Comparison of ENCODE assay signal across 9 cellular contexts in genomic region chr4:8607603-8608481, GRCh38. TPM values are rescaled to one million over a fixed set of nuclear protein-coding genes. Genes with fewer than 3 reads are reported as not detected.
A peak's percentile ranks its signal among the peaks of the same experiment; 100 is the strongest.
DNase-seq lines count a peak whose midpoint lies in the region; ATAC-seq and TF ChIP-seq lines count a peak whose summit lies in the region.
"Had no signal": no experiment of that assay in that cellular context is flagged by ENCODE, and none has a peak within 500 bp of the region (broad histone marks: within the 10 kb centered on the region; RNA-seq: fewer than 3 reads in every experiment).

No MANE protein-coding gene starts in this region.

- peak; percentile 66 for ATAC-seq in GM18511 (IDR thresholded peaks at IDR 0.05; ENCODE audit: unreplicated experiment)
- ATAC-seq in natural killer cell treated with Interleukin-12 subunit alpha and Interleukin-12 subunit beta and Interleukin-15 and Interleukin-18, amount 100 ng/mL, for 72 hours: no peak
- ATAC-seq in HG02642 (IDR thresholded peaks at IDR 0.05; ENCODE audit: poor library complexity, unreplicated experiment): no peak
- no peak for ATAC-seq in GM21786 (IDR thresholded peaks at IDR 0.05; ENCODE audit: unreplicated experiment)
- ATAC-seq in HG03139 (IDR thresholded peaks at IDR 0.05; ENCODE audit: unreplicated experiment): no peak

- no peak overlapping the region for H3K27ac ChIP-seq in VCaP

- no peak overlapping the region for H3K4me3 Mint-ChIP-seq in natural killer cell treated with Interleukin-12 subunit alpha and Interleukin-12 subunit beta and Interleukin-15 and Interleukin-18, amount 100 ng/mL, for 72 hours

- peaks cover 4 to 16% of the 10 kb centered on the region in 2 donors for H3K27me3 Mint-ChIP-seq in natural killer cell treated with Interleukin-12 subunit alpha and Interleukin-12 subunit beta and Interleukin-15 and Interleukin-18, amount 100 ng/mL, for 72 hours

- no peak for DNase-seq in AG09309 (ENCODE audit: low read depth)
- no peak for DNase-seq in choroid plexus epithelial cell (ENCODE audit: low read depth)
- peak; percentile 54 for DNase-seq in natural killer cell treated with Interleukin-12 subunit alpha and Interleukin-12 subunit beta and Interleukin-15 and Interleukin-18, amount 100 ng/mL, for 72 hours (ENCODE audit: low spot score)

- no peaks in the 10 kb centered on the region for H3K9me3 Mint-ChIP-seq in natural killer cell treated with Interleukin-12 subunit alpha and Interleukin-12 subunit beta and Interleukin-15 and Interleukin-18, amount 100 ng/mL, for 72 hours

- H3K27ac Mint-ChIP-seq in natural killer cell treated with Interleukin-12 subunit alpha and Interleukin-12 subunit beta and Interleukin-15 and Interleukin-18, amount 100 ng/mL, for 72 hours: no peak overlapping the region

- H3K4me3 ChIP-seq in AG09309 (ENCODE audit: control insufficient read depth, low read depth, low read length) (no peak overlapping the region), choroid plexus epithelial cell (ENCODE audit: low read depth, low read length) (no peak overlapping the region)

- TF ChIP-seq CTCF in AG09309 (IDR thresholded peaks at IDR 0.05; ENCODE audit: control insufficient read depth, insufficient read depth, low read depth, low read length, missing control alignments) (peak; percentile 88), VCaP (conservative IDR thresholded peaks at IDR 0.05) (peak; percentile 96), choroid plexus epithelial cell (conservative IDR thresholded peaks at IDR 0.05; ENCODE audit: low read depth, low read length) (peak; percentile 83)

- H3K4me1 Mint-ChIP-seq in natural killer cell treated with Interleukin-12 subunit alpha and Interleukin-12 subunit beta and Interleukin-15 and Interleukin-18, amount 100 ng/mL, for 72 hours (ENCODE audit: low read depth in 2 of 2): peaks cover 0 to 5% of the 10 kb centered on the region in 2 donors

- no peaks in the 10 kb centered on the region for H3K36me3 Mint-ChIP-seq in natural killer cell treated with Interleukin-12 subunit alpha and Interleukin-12 subunit beta and Interleukin-15 and Interleukin-18, amount 100 ng/mL, for 72 hours

RNA-seq across cellular contexts. Expression of gene CPZ, which starts 15.3 kb away (rescaled TPM):
- total RNA-seq in natural killer cell treated with Interleukin-12 subunit alpha and Interleukin-12 subunit beta and Interleukin-15 and Interleukin-18, amount 100 ng/mL, for 72 hours: not detected
- total RNA-seq: dermis microvascular lymphatic vessel endothelial cell had no signal

RNA-seq across cellular contexts. Expression of gene GPR78, which starts 27.6 kb away (rescaled TPM):
- total RNA-seq in natural killer cell treated with Interleukin-12 subunit alpha and Interleukin-12 subunit beta and Interleukin-15 and Interleukin-18, amount 100 ng/mL, for 72 hours: not detected
- total RNA-seq: dermis microvascular lymphatic vessel endothelial cell had no signal
